18 cellular contexts compared by ENCODE assay signal in the genomic region with DNA sequence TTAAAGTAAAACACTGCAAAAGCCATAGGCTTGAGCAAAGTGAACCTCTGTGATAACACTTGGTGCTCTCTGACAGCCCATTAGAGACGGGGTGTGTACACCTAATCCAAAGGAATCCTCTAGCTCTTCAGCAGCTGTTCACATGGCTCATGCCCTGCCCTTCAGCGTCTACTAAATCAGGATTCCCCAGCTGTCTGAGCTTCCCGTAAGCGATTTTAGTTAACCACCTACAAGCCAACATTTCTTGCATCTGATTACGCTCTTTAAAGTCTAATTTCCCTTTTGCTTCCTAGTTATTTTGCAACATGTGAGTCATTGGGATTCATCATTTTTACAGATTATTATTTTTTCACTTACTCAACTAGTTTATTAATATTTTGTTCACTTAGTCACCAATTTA. TPM values are rescaled to one million over a fixed set of nuclear protein-coding genes. Genes with fewer than 3 reads are reported as not detected.
DNase-seq lines count a peak whose midpoint lies in the region; ATAC-seq, FAIRE-seq and TF ChIP-seq lines count a peak whose summit lies in the region.
"Had no signal": no experiment of that assay in that cellular context is flagged by ENCODE, and none has a peak within 500 bp of the region (broad histone marks: within the 10 kb centered on the region; RNA-seq: fewer than 3 reads in every experiment).

No MANE protein-coding gene starts in this region.

- H3K4me1 Mint-ChIP-seq in CD8-positive, alpha-beta memory T cell = no peaks in the 10 kb centered on the region
- H3K4me1 Mint-ChIP-seq in activated CD4-positive, alpha-beta T cell treated with anti-CD3 and anti-CD28 coated beads, Interleukin-2, amount 10 ng/mL, durations not matched to agents 24 days and 14 days = no peaks in the 10 kb centered on the region
- no peaks in the 10 kb centered on the region for H3K4me1 Mint-ChIP-seq in activated T-helper 17 cell treated with anti-CD3 and anti-CD28 coated beads, Interleukin-2, amount 50 U/mL, for 72 hours

- H3K27me3 Mint-ChIP-seq in CD8-positive, alpha-beta memory T cell = peaks cover 0 to 3% of the 10 kb centered on the region in 2 donors
- H3K27me3 Mint-ChIP-seq in activated CD4-positive, alpha-beta T cell treated with anti-CD3 and anti-CD28 coated beads, Interleukin-2, amount 10 ng/mL, durations not matched to agents 24 days and 14 days = no peaks in the 10 kb centered on the region
- H3K27me3 Mint-ChIP-seq in activated T-helper 17 cell treated with anti-CD3 and anti-CD28 coated beads, Interleukin-2, amount 50 U/mL, for 72 hours = no peaks in the 10 kb centered on the region

- dilution Hi-C loops in keratinocyte (cut with MboI; ENCODE audit: extremely low pct_ligation_motif_present, low sequenced_read_pairs) = no loop called here

- H3K4me3 ChIP-seq in MG63 = peak overlapping the region; percentile 22
- H3K4me3 ChIP-seq in coronary artery = peak overlapping the region; percentile 48
- no peak overlapping the region for H3K4me3 ChIP-seq in keratinocyte (ENCODE audit: control insufficient read depth in 2 of 3, extremely low read depth in 1 of 3, insufficient read depth in 2 of 3, low read depth in 1 of 3, low read length in 3 of 3)
- H3K4me3 ChIP-seq in skeletal muscle satellite cell (ENCODE audit: low read length) = peak overlapping the region; percentile 33
- no peak overlapping the region for H3K4me3 ChIP-seq in CD8-positive, alpha-beta memory T cell (ENCODE audit: low read length)
- H3K4me3 ChIP-seq: suprapubic skin had no signal

- FAIRE-seq in keratinocyte (lab: Jason Lieb, UNC) = peak; percentile 34

- H4K20me1 ChIP-seq in keratinocyte (ENCODE audit: control insufficient read depth, extremely low read depth, insufficient read depth, low read length) = no peaks in the 10 kb centered on the region

- TF ChIP-seq CTCF in coronary artery (IDR thresholded peaks at IDR 0.05) (no peak), keratinocyte (optimal IDR thresholded peaks at IDR 0.05 in 1 of 3, IDR thresholded peaks at IDR 0.05 in 1 of 3, conservative IDR thresholded peaks at IDR 0.05 in 1 of 3; ENCODE audit: extremely low read depth in 1 of 3, insufficient read depth in 2 of 3, low read length in 3 of 3) (no peak)

- no peaks in the 10 kb centered on the region for H3K36me3 ChIP-seq in MG63
- H3K36me3 ChIP-seq in keratinocyte (ENCODE audit: control insufficient read depth in 2 of 2, extremely low read depth in 1 of 2, insufficient read depth in 2 of 2, low read length in 2 of 2) = no peaks in the 10 kb centered on the region
- no peaks in the 10 kb centered on the region for H3K36me3 ChIP-seq in skeletal muscle satellite cell (ENCODE audit: insufficient read depth, low read length)
- no peaks in the 10 kb centered on the region for H3K36me3 ChIP-seq in CD8-positive, alpha-beta memory T cell (ENCODE audit: insufficient read depth, low read length)
- H3K36me3 ChIP-seq: suprapubic skin had no signal

- DNase-seq in MG63 = peak; percentile 40
- DNase-seq in coronary artery (ENCODE audit: low spot score) = no peak
- DNase-seq in keratinocyte (ENCODE audit: low read depth, low spot score) = peak; percentile 9
- DNase-seq in CD8-positive, alpha-beta memory T cell = no peak
- DNase-seq in activated CD4-positive, alpha-beta T cell treated with anti-CD3 and anti-CD28 coated beads, Interleukin-2, amount 10 ng/mL, durations not matched to agents 24 days and 14 days = no peak
- DNase-seq: activated CD8-positive, alpha-beta memory T cell treated with anti-CD3 and anti-CD28 coated beads, Interleukin-2, amount 50 U/mL, for 4 hours; activated naive CD4-positive, alpha-beta T cell treated with Interleukin-2 at 50 U/mL for 16 hours; Kasumi-1; mesendoderm; NCI-H1694; NCI-H524; RPMI8226 had no signal

- intact Hi-C loops in activated CD4-positive, alpha-beta T cell treated with anti-CD3 and anti-CD28 coated beads, Interleukin-2, amount 10 ng/mL, durations not matched to agents 24 days and 14 days (cut with micrococcal nuclease) = no loop called here

- H3K9me1 ChIP-seq in keratinocyte (ENCODE audit: control insufficient read depth, extremely low read depth, insufficient read depth, low read length) = no peaks in the 10 kb centered on the region

- peak overlapping the region; percentile 45 for H3K4me2 ChIP-seq in keratinocyte (ENCODE audit: control insufficient read depth, extremely low read depth, insufficient read depth, low read depth, low read length)
- peak overlapping the region; percentile 77 for H3K4me2 ChIP-seq in skeletal muscle satellite cell (ENCODE audit: low read length)

- peaks cover 0 to 10% (median 0%) of the 10 kb centered on the region in 5 donors for H3K9me3 Mint-ChIP-seq in CD8-positive, alpha-beta memory T cell
- peaks cover 4% of the 10 kb centered on the region for H3K9me3 Mint-ChIP-seq in activated CD4-positive, alpha-beta T cell treated with anti-CD3 and anti-CD28 coated beads, Interleukin-2, amount 10 ng/mL, durations not matched to agents 24 days and 14 days
- H3K9me3 Mint-ChIP-seq in activated T-helper 17 cell treated with anti-CD3 and anti-CD28 coated beads, Interleukin-2, amount 50 U/mL, for 72 hours = peaks cover 9% of the 10 kb centered on the region

- POLR2A ChIA-PET in CD8-positive, alpha-beta memory T cell (lab: Charles Lee) = no interaction called here

- CTCF ChIA-PET in CD8-positive, alpha-beta memory T cell (lab: Charles Lee) = no interaction called here

- no peaks in the 10 kb centered on the region for H3K4me1 ChIP-seq in keratinocyte (ENCODE audit: control insufficient read depth, extremely low read depth, insufficient read depth, low read length)
- peaks cover 8% of the 10 kb centered on the region for H3K4me1 ChIP-seq in skeletal muscle satellite cell (ENCODE audit: control insufficient read depth, insufficient read depth, low read length)
- H3K4me1 ChIP-seq in CD8-positive, alpha-beta memory T cell (ENCODE audit: insufficient read depth, low read length) = no peaks in the 10 kb centered on the region
- H3K4me1 ChIP-seq: suprapubic skin had no signal

- H3K9ac ChIP-seq in keratinocyte (ENCODE audit: control insufficient read depth, extremely low read depth, insufficient read depth, low read length) (no peak overlapping the region), skeletal muscle satellite cell (ENCODE audit: low read depth, low read length) (peak overlapping the region; percentile 95)

- no peak for ATAC-seq in HG02981 (IDR thresholded peaks at IDR 0.05; ENCODE audit: unreplicated experiment)
- ATAC-seq in activated T-helper 17 cell treated with anti-CD3 and anti-CD28 coated beads, Interleukin-2, amount 50 U/mL, for 72 hours (replicated peaks) = no peak
- ATAC-seq: activated CD4-positive, CD25-positive, alpha-beta regulatory T cell treated with anti-CD3 and anti-CD28 coated beads, Interleukin-2, amount 50 U/mL, for 24 hours had no signal

- H3K79me2 ChIP-seq in keratinocyte (ENCODE audit: control insufficient read depth, insufficient read depth, low read length) = no peaks in the 10 kb centered on the region

- no peaks in the 10 kb centered on the region for H3K36me3 Mint-ChIP-seq in CD8-positive, alpha-beta memory T cell
- H3K36me3 Mint-ChIP-seq in activated CD4-positive, alpha-beta T cell treated with anti-CD3 and anti-CD28 coated beads, Interleukin-2, amount 10 ng/mL, durations not matched to agents 24 days and 14 days (ENCODE audit: low read depth) = no peaks in the 10 kb centered on the region
- H3K36me3 Mint-ChIP-seq in activated T-helper 17 cell treated with anti-CD3 and anti-CD28 coated beads, Interleukin-2, amount 50 U/mL, for 72 hours (ENCODE audit: low read depth) = no peaks in the 10 kb centered on the region

- H3K27me3 ChIP-seq in MG63 (no peaks in the 10 kb centered on the region), keratinocyte (ENCODE audit: control insufficient read depth, extremely low read depth, insufficient read depth, low read length) (no peaks in the 10 kb centered on the region), skeletal muscle satellite cell (ENCODE audit: control insufficient read depth, insufficient read depth, low read length) (no peaks in the 10 kb centered on the region)
- no peaks in the 10 kb centered on the region for H3K27me3 ChIP-seq in CD8-positive, alpha-beta memory T cell (ENCODE audit: insufficient read depth, low read length, poor library complexity, severe bottlenecking)
- H3K27me3 ChIP-seq: suprapubic skin had no signal

- no peaks in the 10 kb centered on the region for H3K9me3 ChIP-seq in MG63
- no peaks in the 10 kb centered on the region for H3K9me3 ChIP-seq in keratinocyte (ENCODE audit: control insufficient read depth, low read depth, low read length)
- no peaks in the 10 kb centered on the region for H3K9me3 ChIP-seq in skeletal muscle satellite cell (replicated peaks; ENCODE audit: low read length)
- no peaks in the 10 kb centered on the region for H3K9me3 ChIP-seq in CD8-positive, alpha-beta memory T cell (ENCODE audit: low read length)
- H3K9me3 ChIP-seq: suprapubic skin had no signal

- H3K4me3 Mint-ChIP-seq in CD8-positive, alpha-beta memory T cell = no peak overlapping the region
- H3K4me3 Mint-ChIP-seq in activated CD4-positive, alpha-beta T cell treated with anti-CD3 and anti-CD28 coated beads, Interleukin-2, amount 10 ng/mL, durations not matched to agents 24 days and 14 days = no peak overlapping the region
- no peak overlapping the region for H3K4me3 Mint-ChIP-seq in activated T-helper 17 cell treated with anti-CD3 and anti-CD28 coated beads, Interleukin-2, amount 50 U/mL, for 72 hours

- no peak overlapping the region for H3K27ac Mint-ChIP-seq in CD8-positive, alpha-beta memory T cell
- H3K27ac Mint-ChIP-seq in activated CD4-positive, alpha-beta T cell treated with anti-CD3 and anti-CD28 coated beads, Interleukin-2, amount 10 ng/mL, durations not matched to agents 24 days and 14 days = no peak overlapping the region
- H3K27ac Mint-ChIP-seq in activated T-helper 17 cell treated with anti-CD3 and anti-CD28 coated beads, Interleukin-2, amount 50 U/mL, for 72 hours = no peak overlapping the region

- H2AFZ ChIP-seq in keratinocyte (ENCODE audit: control insufficient read depth, low read length) = peak overlapping the region; percentile 36

- H3K27ac ChIP-seq in coronary artery = peak overlapping the region; percentile 13 to 35
- peak overlapping the region; percentile 33 for H3K27ac ChIP-seq in keratinocyte (ENCODE audit: control insufficient read depth, insufficient read depth, low read length)
- no peak overlapping the region for H3K27ac ChIP-seq in CD8-positive, alpha-beta memory T cell (ENCODE audit: low read depth, low read length)
- H3K27ac ChIP-seq: epithelial cell of prostate, suprapubic skin had no signal

RNA-seq across cellular contexts. Expression of gene DMD, which starts 6.5 kb away (rescaled TPM):
- 11.5 and 14.4 TPM in 2 replicates for total RNA-seq in MG63 (2014; rRNA removed; shearing (Covaris generic); ENCODE audit: low replicate concordance)
- polyA plus RNA-seq in keratinocyte = 7.6 to 11.2 TPM (median 8.9 TPM) in 3 replicates
- polyA plus RNA-seq in keratinocyte (2011; ENCODE audit: low read depth) = 5.0 TPM
- polyA plus RNA-seq in keratinocyte (2011; cell fraction: cytosol; rRNA removed) = 8.4 and 9.7 TPM in 2 replicates
- polyA plus RNA-seq in keratinocyte (2011; cell fraction: nucleus; rRNA removed) = 15.2 and 16.7 TPM in 2 replicates
- polyA plus RNA-seq in keratinocyte (2012; ENCODE audit: low replicate concordance) = 4.6 and 5.4 TPM in 2 replicates
- 7.0 to 19.1 TPM (median 12.2 TPM) in 3 replicates for polyA minus RNA-seq in keratinocyte
- 3.1 TPM for polyA minus RNA-seq in keratinocyte (2011; cell fraction: cytosol; rRNA and poly(A)+ RNA removed)
- 11.7 and 20.0 TPM in 2 replicates for polyA minus RNA-seq in keratinocyte (2011; cell fraction: nucleus; rRNA and poly(A)+ RNA removed)
- 2.8 and 5.9 TPM in 2 replicates for total RNA-seq in skeletal muscle satellite cell (2012; rRNA removed)
- under 1 TPM; 0.40 to 0.48 TPM for total RNA-seq in CD8-positive, alpha-beta memory T cell
- 0.03 TPM for polyA plus RNA-seq in CD8-positive, alpha-beta memory T cell
- total RNA-seq in activated CD4-positive, alpha-beta T cell treated with anti-CD3 and anti-CD28 coated beads, Interleukin-2, amount 10 ng/mL, durations not matched to agents 24 days and 14 days = 3.2 and 5.0 TPM in 2 replicates
- 1 to 10 TPM; 1.4 to 7.5 TPM for total RNA-seq in activated T-helper 17 cell treated with anti-CD3 and anti-CD28 coated beads, Interleukin-2, amount 50 U/mL, for 72 hours

Comparison
In these comparisons a context has a peak if more than half of its experiments do, and no peak if none do; other contexts are left out.
1. DNase-seq: peak in MG63 (single experiment) and keratinocyte (single experiment); none in coronary artery (single experiment), CD8-positive, alpha-beta memory T cell (0 of 5) and activated CD4-positive, alpha-beta T cell treated with anti-CD3 and anti-CD28 coated beads, Interleukin-2, amount 10 ng/mL, durations not matched to agents 24 days and 14 days (single experiment).
2. H3K4me3 ChIP-seq: peak in MG63 (single experiment), coronary artery (single experiment) and skeletal muscle satellite cell (single experiment); none in keratinocyte (0 of 3) and CD8-positive, alpha-beta memory T cell (single experiment).